Comparison of ENCODE assay signal across 11 cellular contexts in the genomic region with DNA sequence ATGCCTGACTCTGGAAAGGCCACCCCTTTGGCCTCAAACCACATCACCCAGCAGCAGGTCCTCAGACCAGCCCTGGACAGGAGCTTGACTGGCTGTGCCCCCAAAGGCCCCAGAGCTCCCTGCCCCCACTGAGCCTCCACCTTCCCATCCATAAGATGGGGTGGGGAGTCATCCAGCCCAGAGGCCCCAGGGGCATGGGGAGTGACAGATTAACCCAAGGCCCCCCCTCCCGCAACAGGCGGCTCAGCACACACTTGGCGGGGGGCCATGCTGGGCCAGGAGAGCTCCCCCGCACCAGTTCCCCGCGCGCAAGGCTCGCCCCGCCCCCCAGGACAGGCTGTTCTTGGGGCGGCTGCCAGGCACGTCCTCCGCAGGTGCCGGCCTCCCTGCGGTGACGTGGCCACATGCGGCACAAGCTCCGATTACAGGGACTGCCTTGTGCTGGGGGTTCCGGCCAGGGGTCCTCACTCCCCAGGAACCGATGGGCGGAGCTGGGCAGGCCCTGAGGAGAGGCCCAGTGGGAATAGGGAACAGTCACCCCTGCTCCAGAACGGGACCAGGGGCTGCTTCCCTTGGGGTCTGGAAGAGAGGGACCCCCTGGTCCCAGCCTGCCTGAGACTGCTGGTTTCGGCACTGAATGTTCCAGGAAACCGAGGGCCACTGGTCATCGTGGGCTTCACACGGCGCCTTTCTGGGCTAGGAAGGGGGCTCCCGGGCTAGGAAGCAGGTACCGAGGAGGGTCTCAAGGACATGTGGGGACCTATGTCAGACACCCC. TPM values are rescaled to one million over a fixed set of nuclear protein-coding genes. Genes with fewer than 3 reads are reported as not detected.
DNase-seq lines count a peak whose midpoint lies in the region; ATAC-seq and TF ChIP-seq lines count a peak whose summit lies in the region.
"Had no signal": no experiment of that assay in that cellular context is flagged by ENCODE, and none has a peak within 500 bp of the region (broad histone marks: within the 10 kb centered on the region; RNA-seq: fewer than 3 reads in every experiment).

No MANE protein-coding gene starts in this region.

- H3K9me3 ChIP-seq in DND-41 (ENCODE audit: insufficient read depth, low read length, severe bottlenecking), result no peaks in the 10 kb centered on the region
- H3K9me3 ChIP-seq in fibroblast of lung (ENCODE audit: control insufficient read depth, insufficient read depth, low read depth, low read length), result no peaks in the 10 kb centered on the region
- H3K9me3 ChIP-seq in ovary, result no peaks in the 10 kb centered on the region

- H3K79me2 ChIP-seq in DND-41 (ENCODE audit: insufficient read depth, low read length), result no peaks in the 10 kb centered on the region
- H3K79me2 ChIP-seq in fibroblast of lung (ENCODE audit: control insufficient read depth, insufficient read depth, low read length), result no peaks in the 10 kb centered on the region

- H3K4me3 ChIP-seq in DND-41 (ENCODE audit: low read depth in 1 of 2, low read length in 2 of 2) (no peak overlapping the region), fibroblast of lung (replicated peaks in 1 of 4; ENCODE audit: control extremely low read depth in 1 of 4, insufficient read depth in 1 of 4, low read depth in 3 of 4, low read length in 4 of 4) (no peak overlapping the region), ovary (no peak overlapping the region)

- intact Hi-C loops in ovary (cut with DNase I), result loop anchor here in 3 of 4 donors (1.0 to 10.0 kb wide), 5 partner anchors 358 to 583 kb away; a partner anchor contains a TSS

- DNase-seq in DND-41, result no peak
- peak; percentile 6 for DNase-seq in NCI-H2107 treated with DMSO at 0.1 percent for 48 hours (lab: John Stamatoyannopoulos, UW; ENCODE audit: unreplicated experiment)
- DNase-seq in fibroblast of lung (ENCODE audit: low read depth in 2 of 2), result peak; percentile 22 to 73
- DNase-seq in ovary, result peak; percentile 95 to 99 (median 97)
- DNase-seq in NCI-H1048 (lab: John Stamatoyannopoulos, UW), result no peak
- DNase-seq in RKO (ENCODE audit: low spot score), result no peak
- DNase-seq: activated naive CD4-positive, alpha-beta T cell treated with anti-CD3 and anti-CD28 coated beads, Interleukin-2, amount 50 U/mL, for 16 hours; NCI-H446; stimulated activated CD4-positive, alpha-beta T cell treated with anti-CD3 and anti-CD28 coated beads, Interleukin-2, amount 100 ng/mL, for 48 hours had no signal

- H3K36me3 ChIP-seq in DND-41 (ENCODE audit: insufficient read depth, low read length) (no peaks in the 10 kb centered on the region), fibroblast of lung (ENCODE audit: control insufficient read depth, insufficient read depth, low read length) (no peaks in the 10 kb centered on the region), ovary (no peaks in the 10 kb centered on the region)

- no peaks in the 10 kb centered on the region for H4K20me1 ChIP-seq in DND-41 (ENCODE audit: insufficient read depth, low read length)
- no peaks in the 10 kb centered on the region for H4K20me1 ChIP-seq in fibroblast of lung (ENCODE audit: control insufficient read depth, extremely low read depth, insufficient read depth, low read length)

- H3K27ac ChIP-seq in DND-41 (ENCODE audit: low read length) (peak overlapping the region; percentile 80), fibroblast of lung (ENCODE audit: insufficient read depth, low read length) (no peak overlapping the region), ovary (peak overlapping the region; percentile 85 to 97)

- TF ChIP-seq EP300 in ovary (IDR thresholded peaks at IDR 0.05), result peak; percentile 79

- 18 to 22% (median 19%) methylated on average over 20 to 28 of the region's 28 CpGs for WGBS in ovary, 3 donors

- ATAC-seq in DND-41 (ENCODE audit: insufficient read depth, low read depth) (no peak), GM21619 (IDR thresholded peaks at IDR 0.05; ENCODE audit: unreplicated experiment) (no peak), HG02852 (IDR thresholded peaks at IDR 0.05; ENCODE audit: unreplicated experiment) (no peak)

- H3K27me3 ChIP-seq in DND-41 (ENCODE audit: insufficient read depth, low read length, poor library complexity), result no peaks in the 10 kb centered on the region
- no peaks in the 10 kb centered on the region for H3K27me3 ChIP-seq in fibroblast of lung (ENCODE audit: control insufficient read depth, insufficient read depth, low read length)
- no peaks in the 10 kb centered on the region for H3K27me3 ChIP-seq in ovary

- H3K4me1 ChIP-seq in DND-41 (ENCODE audit: insufficient read depth, low read length), result peaks cover 26% of the 10 kb centered on the region
- peaks cover 11% of the 10 kb centered on the region for H3K4me1 ChIP-seq in fibroblast of lung (ENCODE audit: control insufficient read depth, extremely low read depth, insufficient read depth, low read length)
- peaks cover 18% of the 10 kb centered on the region for H3K4me1 ChIP-seq in ovary (ENCODE audit: insufficient read depth)

- TF ChIP-seq POLR2A in ovary (IDR thresholded peaks at IDR 0.05), result peak; percentile 65

- H3K4me2 ChIP-seq in DND-41 (ENCODE audit: insufficient read depth, low read length), result peak overlapping the region; percentile 79
- H3K4me2 ChIP-seq in fibroblast of lung (ENCODE audit: extremely low read depth, insufficient read depth, low read length), result no peak overlapping the region

- H2AFZ ChIP-seq in DND-41 (ENCODE audit: low read depth, low read length), result peak overlapping the region; percentile 87
- no peak overlapping the region for H2AFZ ChIP-seq in fibroblast of lung (ENCODE audit: low read length)

- H3K9ac ChIP-seq in DND-41 (ENCODE audit: low read depth, low read length) (peak overlapping the region; percentile 65), fibroblast of lung (ENCODE audit: insufficient read depth, low read length) (no peak overlapping the region)

- TF ChIP-seq CTCF in DND-41 (IDR thresholded peaks at IDR 0.05; ENCODE audit: borderline replicate concordance, extremely low read depth, low read length, poor library complexity, severe bottlenecking) (no peak), fibroblast of lung (conservative IDR thresholded peaks at IDR 0.05 in 1 of 2, IDR thresholded peaks at IDR 0.05 in 1 of 2; ENCODE audit: low read depth in 1 of 2, low read length in 2 of 2) (no peak), ovary (IDR thresholded peaks at IDR 0.05) (no peak)

RNA-seq across cellular contexts. Expression of a gene that starts 5.1 kb away (rescaled TPM):
- total RNA-seq in fibroblast of lung (31.1 and 31.5 TPM in 2 replicates), ovary (100 to 1,000 TPM; 158 to 363 (median 236) TPM)
- polyA plus RNA-seq in fibroblast of lung (5.2 and 8.6 TPM in 2 replicates), ovary (100 to 1,000 TPM in 1 of 2 donors, 10 to 100 TPM in 1; 72.3 to 142 TPM)
- 9.0 and 12.6 TPM in 2 replicates for polyA plus RNA-seq in fibroblast of lung (2012)
- polyA minus RNA-seq in fibroblast of lung (ENCODE audit: low replicate concordance), result 1.1 and 2.5 TPM in 2 replicates

RNA-seq across cellular contexts. Expression of a gene that starts 38.6 kb away (rescaled TPM):
- 4.1 and 6.8 TPM in 2 replicates for total RNA-seq in fibroblast of lung
- 16.2 and 20.5 TPM in 2 replicates for polyA plus RNA-seq in fibroblast of lung
- polyA plus RNA-seq in fibroblast of lung (2012), result 108 and 155 TPM in 2 replicates
- 13.6 and 18.5 TPM in 2 replicates for polyA minus RNA-seq in fibroblast of lung (ENCODE audit: low replicate concordance)
- total RNA-seq in ovary, result 10 to 100 TPM in 1 of 7 donors, 1 to 10 TPM in 3, under 1 TPM in 3; 0.60 to 11.3 (median 1.7) TPM
- polyA plus RNA-seq in ovary, result 1 to 10 TPM in 1 of 2 donors, not detected in 1; 4.4 TPM

Comparison
In these comparisons a context has a peak if more than half of its experiments do, and no peak if none do; other contexts are left out.
1. DNase-seq: peak in NCI-H2107 treated with DMSO at 0.1 percent for 48 hours (single experiment), fibroblast of lung (2 of 2) and ovary (5 of 5); none in DND-41 (single experiment), NCI-H1048 (single experiment) and RKO (single experiment).